Comparison of ENCODE assay signal across 15 cellular contexts in genomic region chr1:223109581-223110026, GRCh38. TPM values are rescaled to one million over a fixed set of nuclear protein-coding genes. Genes with fewer than 3 reads are reported as not detected.
DNase-seq lines count a peak whose midpoint lies in the region; ATAC-seq lines count a peak whose summit lies in the region.
"Had no signal": no experiment of that assay in that cellular context is flagged by ENCODE, and none has a peak within 500 bp of the region (broad histone marks: within the 10 kb centered on the region; RNA-seq: fewer than 3 reads in every experiment).

No MANE protein-coding gene starts in this region.

- H2BK120ac ChIP-seq in mesendoderm (ENCODE audit: low read depth, low read length) = no peak overlapping the region

- no peaks in the 10 kb centered on the region for H3K27me3 ChIP-seq in mesendoderm (ENCODE audit: insufficient read depth, low read length, poor library complexity)
- H3K27me3 ChIP-seq: colonic mucosa had no signal

- no peak overlapping the region for H2AK5ac ChIP-seq in mesendoderm (ENCODE audit: low read length)

- H4K8ac ChIP-seq in mesendoderm (ENCODE audit: low read depth, low read length) = no peak overlapping the region

- no peak overlapping the region for H3K9ac ChIP-seq in mesendoderm (ENCODE audit: low read length)

- H3K18ac ChIP-seq in mesendoderm (ENCODE audit: low read length) = no peak overlapping the region

- no peak for ATAC-seq in GM18517 (IDR thresholded peaks at IDR 0.05; ENCODE audit: unreplicated experiment)
- no peak for ATAC-seq in GM21528 (IDR thresholded peaks at IDR 0.05; ENCODE audit: low FRiP score, unreplicated experiment)
- no peak for ATAC-seq in GM21423 (IDR thresholded peaks at IDR 0.05; ENCODE audit: unreplicated experiment)

- no peaks in the 10 kb centered on the region for H3K79me2 ChIP-seq in mesendoderm (ENCODE audit: control insufficient read depth, insufficient read depth, low read length)

- no CpG with 5 or more reads among the region's 3 CpGs for WGBS in mesendoderm (ENCODE audit: extremely low coverage, insufficient coverage, low lambda C conversion rate)

- DNase-seq in DMS53 (lab: John Stamatoyannopoulos, UW) (peak; percentile 76), HPDE6-E6E7 (ENCODE audit: extremely low spot score) (peak; percentile 23), caudate nucleus (lab: John Stamatoyannopoulos, UW) (no peak), mesendoderm (peak; percentile 45)
- DNase-seq: activated CD4-positive, alpha-beta T cell treated with anti-CD3 and anti-CD28 coated beads, Interleukin-2, amount 50 U/mL, for 48 hours; anterior cingulate cortex; BE2C; colonic mucosa; HCEC 1CT; NCI-H2029 treated with DMSO at 0.1 percent for 48 hours; NCI-H524 treated with DMSO at 0.1 percent for 48 hours; OCI-M1 had no signal

- no peak overlapping the region for H4K5ac ChIP-seq in mesendoderm (ENCODE audit: low read length)

- H3K79me1 ChIP-seq in mesendoderm (ENCODE audit: low read length) = no peaks in the 10 kb centered on the region

- H3K23ac ChIP-seq in mesendoderm (ENCODE audit: low read length) = no peak overlapping the region

- H2BK5ac ChIP-seq in mesendoderm (ENCODE audit: low read length) = no peak overlapping the region

- H3K36me3 ChIP-seq in mesendoderm (ENCODE audit: control insufficient read depth, insufficient read depth, low read length) = no peaks in the 10 kb centered on the region
- H3K36me3 ChIP-seq: BE2C, colonic mucosa had no signal

- no peak overlapping the region for H3K4ac ChIP-seq in mesendoderm (ENCODE audit: low read depth, low read length)

- no peak overlapping the region for H3K4me2 ChIP-seq in mesendoderm (ENCODE audit: low read length)

- no peak overlapping the region for H3K56ac ChIP-seq in mesendoderm (ENCODE audit: low read length)

- H3K27ac ChIP-seq in caudate nucleus (ENCODE audit: low read depth, low read length) = peak overlapping the region; percentile 67
- no peak overlapping the region for H3K27ac ChIP-seq in mesendoderm (ENCODE audit: low read depth, low read length)
- H3K27ac ChIP-seq: colonic mucosa had no signal

- H3K4me1 ChIP-seq in mesendoderm (ENCODE audit: control insufficient read depth, low read depth, low read length) = peaks cover 4% of the 10 kb centered on the region
- H3K4me1 ChIP-seq: BE2C, colonic mucosa had no signal

- no peak overlapping the region for H3K4me3 ChIP-seq in mesendoderm (ENCODE audit: low read length)
- H3K4me3 ChIP-seq: colonic mucosa had no signal

- H2BK15ac ChIP-seq in mesendoderm (replicated peaks; ENCODE audit: low read depth) = no peak overlapping the region

RNA-seq across cellular contexts. Expression of gene TLR5, which starts 33.4 kb away (rescaled TPM):
- 0.25 TPM for polyA plus RNA-seq in mesendoderm (2013, experiment 1 of 2)
- polyA plus RNA-seq in mesendoderm (2013, experiment 2 of 2) = 0.21 TPM

Comparison
In these comparisons a context has a peak if more than half of its experiments do, and no peak if none do; other contexts are left out.
1. DNase-seq: peak in DMS53 (single experiment), HPDE6-E6E7 (single experiment) and mesendoderm (single experiment); none in caudate nucleus (0 of 61).